2 cellular contexts compared by ENCODE assay signal in genomic region chr1:145079737-145080136, GRCh38. TPM values are rescaled to one million over a fixed set of nuclear protein-coding genes. Genes with fewer than 3 reads are reported as not detected.
"Had no signal": no experiment of that assay in that cellular context is flagged by ENCODE, and none has a peak within 500 bp of the region (broad histone marks: within the 10 kb centered on the region; RNA-seq: fewer than 3 reads in every experiment).

No MANE protein-coding gene starts in this region.

RNA-seq across cellular contexts. Expression of gene FAM72D, which starts 16.0 kb away (rescaled TPM):
- total RNA-seq: mesenteric fat pad, myocyte had no signal
